Comparison of ENCODE assay signal across 18 cellular contexts in genomic region chr4:138256608-138257007, GRCh38. TPM values are rescaled to one million over a fixed set of nuclear protein-coding genes. Genes with fewer than 3 reads are reported as not detected.
DNase-seq lines count a peak whose midpoint lies in the region; ATAC-seq, FAIRE-seq and TF ChIP-seq lines count a peak whose summit lies in the region.
"Had no signal": no experiment of that assay in that cellular context is flagged by ENCODE, and none has a peak within 500 bp of the region (broad histone marks: within the 10 kb centered on the region; RNA-seq: fewer than 3 reads in every experiment).

No MANE protein-coding gene starts in this region.

- no peak for FAIRE-seq in GM12878 (lab: Jason Lieb, UNC)
- FAIRE-seq: A204.1, RCC 7860 had no signal

- no peak overlapping the region for H2AK5ac ChIP-seq in IMR-90 (ENCODE audit: low read depth, low read length)

- dilution Hi-C loops in IMR-90 (cut with HindIII; ENCODE audit: low sequenced_read_pairs, unreplicated experiment): no loop called here

- H3K79me1 ChIP-seq in IMR-90 (ENCODE audit: low read depth in 1 of 2, low read length in 2 of 2): no peaks in the 10 kb centered on the region

- TF ChIP-seq EP300 in GM12878 (IDR thresholded peaks at IDR 0.05; ENCODE audit: borderline replicate concordance in 1 of 2, control insufficient read depth in 1 of 2, low read depth in 2 of 2, low read length in 2 of 2): no peak
- no peak for TF ChIP-seq EP300 in stomach (IDR thresholded peaks at IDR 0.05)

- DNase-seq in right cardiac atrium: no peak
- DNase-seq in left cardiac atrium: no peak
- no peak for DNase-seq in IMR-90
- no peak for DNase-seq in GM12878 (ENCODE audit: low read depth, low spot score)
- no peak for DNase-seq in stomach
- DNase-seq in uterus: no peak
- no peak for DNase-seq in DMS114 treated with DMSO at 0.1 percent for 48 hours (lab: John Stamatoyannopoulos, UW; ENCODE audit: unreplicated experiment)
- DNase-seq: KBM-7, NCI-H1092 treated with DMSO at 0.1 percent for 48 hours, NCI-H1436 treated with DMSO at 0.1 percent for 48 hours, NCI-H2029, NCI-H226, NCI-H524 treated with DMSO at 0.1 percent for 48 hours, NCI-H82, Right ventricle myocardium superior had no signal

- H2AFZ ChIP-seq in IMR-90 (replicated peaks; ENCODE audit: low read length, poor library complexity): peak overlapping the region; percentile 61
- no peak overlapping the region for H2AFZ ChIP-seq in GM12878 (ENCODE audit: control insufficient read depth, low read depth, low read length)

- BruUV-seq in IMR-90 (replicated peaks; lab: Mats Ljungman, UMichigan) (no TSS peak), GM12878 (replicated peaks; lab: Mats Ljungman, UMichigan) (no TSS peak)

- no peak overlapping the region for H3K56ac ChIP-seq in IMR-90 (ENCODE audit: extremely low read depth, insufficient read depth, low read length)

- no peaks in the 10 kb centered on the region for H3K9me1 ChIP-seq in IMR-90 (ENCODE audit: insufficient read depth, low read length)

- H2BK15ac ChIP-seq in IMR-90 (ENCODE audit: low read depth, low read length): no peak overlapping the region

- POLR2A ChIA-PET in IMR-90 (lab: Charles Lee; ENCODE audit: unreplicated experiment): no interaction called here
- POLR2A ChIA-PET in GM12878 (lab: Charles Lee): interaction anchor here (1.1 to 1.4 kb wide), 2 partner anchors 12 to 38 kb away, joined by 3 to 4 read pairs; no protein-coding TSS in a partner anchor

- H3K27me3 ChIP-seq in right cardiac atrium (ENCODE audit: control insufficient read depth, insufficient read depth): no peaks in the 10 kb centered on the region
- no peaks in the 10 kb centered on the region for H3K27me3 ChIP-seq in IMR-90 (ENCODE audit: control insufficient read depth, insufficient read depth, low read length)
- no peaks in the 10 kb centered on the region; a peak in 1 of 4 replicates for H3K27me3 ChIP-seq in GM12878 (replicated peaks in 1 of 2; ENCODE audit: control insufficient read depth in 2 of 2, insufficient read depth in 2 of 2, low read length in 1 of 2)
- H3K27me3 ChIP-seq in stomach: no peaks in the 10 kb centered on the region
- no peaks in the 10 kb centered on the region for H3K27me3 ChIP-seq in uterus

- H3K27ac ChIP-seq in right cardiac atrium (ENCODE audit: low read length) (peak overlapping the region; percentile 70), IMR-90 (ENCODE audit: insufficient read depth, low read length) (no peak overlapping the region), GM12878 (ENCODE audit: control insufficient read depth, insufficient read depth) (no peak overlapping the region), stomach (peak overlapping the region in 3 of 5 donors; percentile 18 to 61 (median 37)), uterus (no peak overlapping the region)

- no peaks in the 10 kb centered on the region for H3K79me2 ChIP-seq in GM12878 (ENCODE audit: control insufficient read depth, insufficient read depth, low read length)

- no peak for TF ChIP-seq POLR2A in IMR-90 (IDR thresholded peaks at IDR 0.05; ENCODE audit: low read depth, low read length)
- no peak for TF ChIP-seq POLR2A in GM12878 (IDR thresholded peaks at IDR 0.05; ENCODE audit: low read depth, low read length)
- no peak for TF ChIP-seq POLR2A in stomach (IDR thresholded peaks at IDR 0.05)
- TF ChIP-seq POLR2A in uterus (IDR thresholded peaks at IDR 0.05): no peak

- H3K36me3 ChIP-seq in IMR-90 (ENCODE audit: control insufficient read depth, insufficient read depth, low read length) (no peaks in the 10 kb centered on the region), GM12878 (ENCODE audit: control insufficient read depth in 2 of 2, insufficient read depth in 2 of 2, low read length in 1 of 2) (no peaks in the 10 kb centered on the region), stomach (no peaks in the 10 kb centered on the region), uterus (peaks cover 0 to 3% of the 10 kb centered on the region in 2 donors)

- WGBS in right cardiac atrium: 93% methylated on average over 5 of the region's 5 CpGs
- 93% methylated on average over 3 of the region's 5 CpGs; no CpG with 5 or more reads in 1 of the 2 experiments for WGBS in IMR-90 (ENCODE audit: extremely low coverage in 2 of 2, insufficient read length in 1 of 2), 2 experiments
- WGBS in GM12878 (ENCODE audit: insufficient coverage, insufficient replicate concordance, low lambda C conversion rate, missing lambda C conversion rate): 54% methylated on average over 5 of the region's 5 CpGs
- 60 to 85% (median 73%) methylated on average over 5 of the region's 5 CpGs for WGBS in stomach, 5 donors

- no peak overlapping the region; the same call in 1 of the 2 replicates for H3K23ac ChIP-seq in IMR-90 (ENCODE audit: low read depth, low read length)

- H2BK20ac ChIP-seq in IMR-90 (ENCODE audit: low read depth, low read length): peak overlapping the region; percentile 37; the same call in 1 of the 2 replicates

- no peak overlapping the region; the same call in 1 of the 2 replicates for H3K4ac ChIP-seq in IMR-90 (ENCODE audit: low read depth, low read length)

- H2AK9ac ChIP-seq in IMR-90 (replicated peaks; ENCODE audit: low read depth, low read length, poor library complexity): no peak overlapping the region

- H3K18ac ChIP-seq in IMR-90 (ENCODE audit: low read depth, low read length): no peak overlapping the region

- TF ChIP-seq RAD21 in IMR-90 (IDR thresholded peaks at IDR 0.05; ENCODE audit: low read length): no peak
- TF ChIP-seq RAD21 in GM12878 (IDR thresholded peaks at IDR 0.05; ENCODE audit: insufficient read depth, low read depth, low read length): no peak

- no peak overlapping the region for H4K8ac ChIP-seq in IMR-90 (ENCODE audit: low read depth in 2 of 2, low read length in 2 of 2)

- RAD21 ChIA-PET in GM12878 (lab: Charles Lee; ENCODE audit: unreplicated experiment): interaction anchor here (1.8 kb wide), 1 partner anchor 14 kb away, joined by 9 read pairs; the partner anchor contains the start of gene SLC7A11

- TF ChIP-seq CTCF in IMR-90 (conservative IDR thresholded peaks at IDR 0.05; ENCODE audit: low read depth, low read length): no peak
- TF ChIP-seq CTCF in GM12878 (IDR thresholded peaks at IDR 0.05 in 2 of 3, conservative IDR thresholded peaks at IDR 0.05 in 1 of 3; ENCODE audit: control insufficient read depth in 2 of 3, extremely low read depth in 1 of 3, insufficient read depth in 1 of 3, low read depth in 3 of 3, low read length in 3 of 3): no peak
- TF ChIP-seq CTCF in stomach (IDR thresholded peaks at IDR 0.05): no peak
- TF ChIP-seq CTCF in uterus (IDR thresholded peaks at IDR 0.05): no peak

- H3K9ac ChIP-seq in IMR-90 (ENCODE audit: low read depth, low read length) (no peak overlapping the region), GM12878 (ENCODE audit: control insufficient read depth, insufficient read depth, low read length) (no peak overlapping the region)

- no peak overlapping the region for H2BK5ac ChIP-seq in IMR-90 (ENCODE audit: low read depth, low read length, poor library complexity, severe bottlenecking)

- H3K4me1 ChIP-seq in right cardiac atrium (ENCODE audit: control insufficient read depth, insufficient read depth, low read length): no peaks in the 10 kb centered on the region
- no peaks in the 10 kb centered on the region; the same call in 1 of the 2 replicates for H3K4me1 ChIP-seq in IMR-90 (ENCODE audit: control insufficient read depth, insufficient read depth, low read length)
- no peaks in the 10 kb centered on the region for H3K4me1 ChIP-seq in GM12878 (ENCODE audit: control insufficient read depth, insufficient read depth, low read length)
- no peaks in the 10 kb centered on the region for H3K4me1 ChIP-seq in stomach
- no peaks in the 10 kb centered on the region for H3K4me1 ChIP-seq in uterus

- H3K4me2 ChIP-seq in IMR-90 (ENCODE audit: low read depth, low read length): no peak overlapping the region
- H3K4me2 ChIP-seq in GM12878 (ENCODE audit: control insufficient read depth, insufficient read depth): no peak overlapping the region

- CTCF ChIA-PET in IMR-90 (lab: Yijun Ruan, JAX) (no interaction called here), GM12878 (lab: Yijun Ruan, JAX) (interaction anchor here (0.5 to 2.3 kb wide), 3 partner anchors 12 to 165 kb away, joined by 3 to 9 read pairs (median 3); no protein-coding TSS in a partner anchor)

- H2BK120ac ChIP-seq in IMR-90 (ENCODE audit: low read depth, low read length): no peak overlapping the region

- H4K5ac ChIP-seq in IMR-90 (ENCODE audit: low read depth, low read length): no peak overlapping the region

- in situ Hi-C loops in IMR-90 (cut with MboI; ENCODE audit: low sequenced_read_pairs) (no loop called here), GM12878 (cut with MboI) (no loop called here)

- ATAC-seq in right cardiac atrium (no peak), left cardiac atrium (no peak), IMR-90 (ENCODE audit: low read depth) (no peak), GM12878 (peak; percentile 40; the same call in 2 of the 3 replicates), GM21737 (IDR thresholded peaks at IDR 0.05; ENCODE audit: unreplicated experiment) (no peak)

- H4K20me1 ChIP-seq in IMR-90 (ENCODE audit: insufficient read depth, low read length) (no peaks in the 10 kb centered on the region), GM12878 (ENCODE audit: control insufficient read depth, insufficient read depth) (no peaks in the 10 kb centered on the region)

- SMC1A ChIA-PET in GM12878 (lab: Charles Lee; ENCODE audit: uncharacterized antibody, unreplicated experiment): interaction anchor here (0.5 to 1.3 kb wide), 5 partner anchors 19 to 173 kb away, joined by 3 to 4 read pairs (median 3); no protein-coding TSS in a partner anchor

- H3K9me3 ChIP-seq in right cardiac atrium (ENCODE audit: control insufficient read depth, low read length): no peaks in the 10 kb centered on the region
- no peaks in the 10 kb centered on the region for H3K9me3 ChIP-seq in IMR-90 (ENCODE audit: control insufficient read depth, insufficient read depth, low read length)
- H3K9me3 ChIP-seq in GM12878 (replicated peaks; ENCODE audit: control insufficient read depth, insufficient read depth, low read length): no peaks in the 10 kb centered on the region; the same call in 2 of the 3 replicates
- no peaks in the 10 kb centered on the region for H3K9me3 ChIP-seq in stomach
- no peaks in the 10 kb centered on the region for H3K9me3 ChIP-seq in uterus

- no peak overlapping the region for H3K14ac ChIP-seq in IMR-90 (replicated peaks; ENCODE audit: low read depth, low read length)

- intact Hi-C loops in right cardiac atrium (cut with DNase I) (no loop called here), left cardiac atrium (cut with DNase I) (no loop called here), IMR-90 (cut with micrococcal nuclease) (loop anchor here (5.0 kb wide), 1 partner anchor 231 kb away; no protein-coding TSS in a partner anchor), GM12878 (cut with micrococcal nuclease; ENCODE audit: unreplicated experiment) (no loop called here), stomach (cut with DNase I; ENCODE audit: low total_unique reads) (no loop called here), uterus (cut with DNase I; ENCODE audit: low total_unique reads) (no loop called here)

- H3K4me3 ChIP-seq in right cardiac atrium (ENCODE audit: low read length) (no peak overlapping the region), IMR-90 (ENCODE audit: insufficient read depth, low read depth, low read length) (no peak overlapping the region), GM12878 (no peak overlapping the region), stomach (no peak overlapping the region), uterus (no peak overlapping the region)

- H4K91ac ChIP-seq in IMR-90 (ENCODE audit: insufficient read depth, low read depth, low read length): no peak overlapping the region

RNA-seq across cellular contexts. Expression of gene SLC7A11, which starts 14.5 kb away (rescaled TPM):
- total RNA-seq in right cardiac atrium (1 to 10 TPM; 4.1 to 7.3 (median 6.7) TPM), left cardiac atrium (1 to 10 TPM; 3.3 to 4.7 TPM), IMR-90 (2012; rRNA removed) (24.7 and 35.6 TPM in 2 replicates), GM12878 (2014; rRNA removed) (5.9 and 7.4 TPM in 2 replicates), GM12878 (2014; rRNA removed; fragmentation: Illumina TruSeq; extraction: Trizol) (7.0 and 7.6 TPM in 2 replicates), GM12878 (2021) (3.6 and 4.0 TPM in 2 replicates), stomach (10 to 100 TPM in 1 of 5 donors, 1 to 10 TPM in 3, not detected in 1; 2.3 to 15.8 (median 5.6) TPM), uterus (1 to 10 TPM in 1 of 4 donors, under 1 TPM in 1, not detected in 2; 0.61 to 5.1 TPM)
- polyA plus RNA-seq in right cardiac atrium (2.1 TPM), IMR-90 (2012; rRNA removed) (5.6 and 8.3 TPM in 2 replicates), GM12878 (2011; rRNA removed) (9.8 and 18.1 TPM in 2 replicates), GM12878 (2014; fragmentation: Illumina TruSeq; extraction: Trizol) (5.7 and 8.0 TPM in 2 replicates), GM12878 (2014; fragmentation: Nextera tagmentation; extraction: Ambion mirVana) (1 to 10 TPM; 1.6 to 2.2 TPM), GM12878 (2014; rRNA removed) (2.4 and 3.4 TPM in 2 replicates), GM12878 (2016; fragmentation: Nextera tagmentation; extraction: Ambion mirVana) (1 to 10 TPM; 1.8 to 2.2 TPM), stomach (1 to 10 TPM in 1 of 3 donors, under 1 TPM in 2; 0.50 to 1.5 (median 0.88) TPM)
- polyA plus RNA-seq in IMR-90 (2012; cell fraction: cytosol; rRNA removed): 1.1 and 1.5 TPM in 2 replicates
- polyA plus RNA-seq in IMR-90 (2012; cell fraction: nucleus; rRNA removed; ENCODE audit: low replicate concordance): 1.2 and 14.0 TPM in 2 replicates
- 62.0 and 64.1 TPM in 2 replicates for total RNA-seq in GM12878 (2013; cell fraction: nucleolus; rRNA removed)
- 2.2 TPM for polyA plus RNA-seq in GM12878 (2011; ENCODE audit: low read depth)
- 2.5 and 4.2 TPM in 2 replicates for polyA plus RNA-seq in GM12878 (2011; cell fraction: cytosol; rRNA removed)
- 9.5 and 9.8 TPM in 2 replicates for polyA plus RNA-seq in GM12878 (2011; cell fraction: nucleus; rRNA removed)
- 3.6 TPM in 2 replicates for polyA plus RNA-seq in GM12878 (2012)
- polyA minus RNA-seq in GM12878 (2011; rRNA and poly(A)+ RNA removed): 14.2 and 17.4 TPM in 2 replicates
- polyA minus RNA-seq in GM12878 (2011; cell fraction: cytosol; rRNA and poly(A)+ RNA removed): 4.3 and 6.9 TPM in 2 replicates
- 12.0 and 13.6 TPM in 2 replicates for polyA minus RNA-seq in GM12878 (2011; cell fraction: nucleus; rRNA and poly(A)+ RNA removed)

Comparison
In these comparisons a context has a peak if more than half of its experiments do, and no peak if none do; other contexts are left out.
1. H3K27ac ChIP-seq: peak in right cardiac atrium (single experiment) and stomach (3 of 5); none in IMR-90 (single experiment), GM12878 (single experiment) and uterus (0 of 2).